In genomic region chr13:72565893-72566292, GRCh38 we compare ENCODE assay signal across 8 cellular contexts.
A peak's percentile ranks its signal among the peaks of the same experiment; 100 is the strongest.
DNase-seq lines count a peak whose midpoint lies in the region; ATAC-seq, FAIRE-seq and TF ChIP-seq lines count a peak whose summit lies in the region.

No MANE protein-coding gene starts in this region.

- CTCF ChIA-PET in GM12878 (lab: Yijun Ruan, JAX): interaction anchor here (0.7 to 2.1 kb wide), 8 partner anchors 11 to 383 kb away, joined by 3 to 10 read pairs (median 4); no protein-coding TSS in a partner anchor

- POLR2A ChIA-PET in GM12878 (lab: Charles Lee): no interaction called here

- no peaks in the 10 kb centered on the region for H3K27me3 ChIP-seq in heart left ventricle
- H3K27me3 ChIP-seq in right cardiac atrium (ENCODE audit: control insufficient read depth, insufficient read depth): no peaks in the 10 kb centered on the region
- no peaks in the 10 kb centered on the region for H3K27me3 ChIP-seq in GM12878 (replicated peaks in 1 of 2; ENCODE audit: control insufficient read depth in 2 of 2, insufficient read depth in 2 of 2, low read length in 1 of 2)

- SMC1A ChIA-PET in GM12878 (lab: Charles Lee; ENCODE audit: uncharacterized antibody, unreplicated experiment): interaction anchor here (1.0 to 1.5 kb wide), 3 partner anchors 8 to 29 kb away, joined by 3 to 7 read pairs (median 3); no protein-coding TSS in a partner anchor

- WGBS in heart left ventricle, 4 donors: 11 to 24% (median 18%) methylated on average over 1 of the region's 1 CpG
- 13% methylated on average over 1 of the region's 1 CpG for WGBS in right cardiac atrium
- WGBS in GM12878 (ENCODE audit: insufficient coverage, insufficient replicate concordance, low lambda C conversion rate, missing lambda C conversion rate): 0% methylated on average over 1 of the region's 1 CpG

- no peak for FAIRE-seq in GM12878 (lab: Jason Lieb, UNC)

- H3K27ac ChIP-seq in heart left ventricle (no peak overlapping the region), right cardiac atrium (ENCODE audit: low read length) (no peak overlapping the region), GM12878 (ENCODE audit: control insufficient read depth, insufficient read depth) (no peak overlapping the region)

- intact Hi-C loops in heart left ventricle (cut with DNase I) (no loop called here), right cardiac atrium (cut with DNase I) (no loop called here), GM12878 (cut with micrococcal nuclease; ENCODE audit: unreplicated experiment) (no loop called here)

- H3K9me3 ChIP-seq in heart left ventricle: no peaks in the 10 kb centered on the region
- no peaks in the 10 kb centered on the region for H3K9me3 ChIP-seq in right cardiac atrium (ENCODE audit: control insufficient read depth, low read length)
- no peaks in the 10 kb centered on the region for H3K9me3 ChIP-seq in GM12878 (replicated peaks; ENCODE audit: control insufficient read depth, insufficient read depth, low read length)

- TF ChIP-seq EP300 in GM12878 (IDR thresholded peaks at IDR 0.05; ENCODE audit: borderline replicate concordance in 1 of 2, control insufficient read depth in 1 of 2, low read depth in 2 of 2, low read length in 2 of 2): no peak

- no peaks in the 10 kb centered on the region for H4K20me1 ChIP-seq in GM12878 (ENCODE audit: control insufficient read depth, insufficient read depth)

- H3K4me2 ChIP-seq in GM12878 (ENCODE audit: control insufficient read depth, insufficient read depth): no peak overlapping the region

- TF ChIP-seq CTCF in heart left ventricle (IDR thresholded peaks at IDR 0.05): peak in 11 of 12 donors; percentile 9 to 64 (median 51)
- TF ChIP-seq CTCF in GM12878 (IDR thresholded peaks at IDR 0.05 in 2 of 3, conservative IDR thresholded peaks at IDR 0.05 in 1 of 3; ENCODE audit: control insufficient read depth in 2 of 3, extremely low read depth in 1 of 3, insufficient read depth in 1 of 3, low read depth in 3 of 3, low read length in 3 of 3): peak; percentile 49 to 54 (median 52); a peak in 4 of 6 replicates

- no peak overlapping the region for H2AFZ ChIP-seq in GM12878 (ENCODE audit: control insufficient read depth, low read depth, low read length)

- RAD21 ChIA-PET in GM12878 (lab: Charles Lee; ENCODE audit: unreplicated experiment): no interaction called here

- H3K9ac ChIP-seq in GM12878 (ENCODE audit: control insufficient read depth, insufficient read depth, low read length): no peak overlapping the region

- no peaks in the 10 kb centered on the region for H3K4me1 ChIP-seq in heart left ventricle
- no peaks in the 10 kb centered on the region for H3K4me1 ChIP-seq in right cardiac atrium (ENCODE audit: control insufficient read depth, insufficient read depth, low read length)
- no peaks in the 10 kb centered on the region for H3K4me1 ChIP-seq in GM12878 (ENCODE audit: control insufficient read depth, insufficient read depth, low read length)

- no peak for DNase-seq in heart left ventricle
- no peak for DNase-seq in right cardiac atrium
- peak; percentile 11 for DNase-seq in NCI-H187 treated with DMSO at 0.1 percent for 48 hours (lab: John Stamatoyannopoulos, UW)
- DNase-seq in GM12878 (ENCODE audit: low read depth, low spot score): no peak
- DNase-seq in medulla oblongata (ENCODE audit: extremely low spot score): peak; percentile 42
- DNase-seq in stimulated activated CD4-positive, alpha-beta T cell treated with anti-CD3 and anti-CD28 coated beads, Interleukin-15, amount 100 ng/mL, for 24 hours: no peak

- H3K36me3 ChIP-seq in heart left ventricle (no peaks in the 10 kb centered on the region), GM12878 (ENCODE audit: control insufficient read depth in 2 of 2, insufficient read depth in 2 of 2, low read length in 1 of 2) (no peaks in the 10 kb centered on the region)

- TF ChIP-seq POLR2A in heart left ventricle (IDR thresholded peaks at IDR 0.05) (no peak), GM12878 (IDR thresholded peaks at IDR 0.05; ENCODE audit: low read depth, low read length) (no peak)

- no peaks in the 10 kb centered on the region for H3K79me2 ChIP-seq in GM12878 (ENCODE audit: control insufficient read depth, insufficient read depth, low read length)

- no TSS peak for BruUV-seq in GM12878 (replicated peaks; lab: Mats Ljungman, UMichigan)

- in situ Hi-C loops in GM12878 (cut with MboI): no loop called here

- TF ChIP-seq RAD21 in GM12878 (IDR thresholded peaks at IDR 0.05; ENCODE audit: insufficient read depth, low read depth, low read length): peak; percentile 58

- no peak overlapping the region for H3K4me3 ChIP-seq in heart left ventricle
- no peak overlapping the region for H3K4me3 ChIP-seq in right cardiac atrium (ENCODE audit: low read length)
- H3K4me3 ChIP-seq in GM12878: no peak overlapping the region

- ATAC-seq in heart left ventricle: no peak
- no peak for ATAC-seq in right cardiac atrium
- peak; percentile 68 for ATAC-seq in GM12878
- no peak for ATAC-seq in GM18517 (IDR thresholded peaks at IDR 0.05; ENCODE audit: unreplicated experiment)
- ATAC-seq in GM21447 (IDR thresholded peaks at IDR 0.05; ENCODE audit: unreplicated experiment): no peak

TF ChIP-seq in GM12878, 131 proteins besides CTCF, POLR2A, EP300 and RAD21:
- no peak for TF ChIP-seq KAT2A (conservative IDR thresholded peaks at IDR 0.05; ENCODE audit: control insufficient read depth, low read depth, low read length)
- TF ChIP-seq ZNF687 (IDR thresholded peaks at IDR 0.05): no peak
- no peak for TF ChIP-seq STAT1 (conservative IDR thresholded peaks at IDR 0.05)
- TF ChIP-seq SREBF1 (IDR thresholded peaks at IDR 0.05; ENCODE audit: low read length): no peak
- TF ChIP-seq REST (IDR thresholded peaks at IDR 0.05; ENCODE audit: low read depth, low read length): no peak
- TF ChIP-seq RBBP5 (conservative IDR thresholded peaks at IDR 0.05): no peak
- TF ChIP-seq NR2C1 (IDR thresholded peaks at IDR 0.05): no peak
- TF ChIP-seq CHD2 (IDR thresholded peaks at IDR 0.05; ENCODE audit: borderline replicate concordance, low read depth, low read length): no peak

Comparison
In these comparisons a context has a peak if more than half of its experiments do, and no peak if none do; other contexts are left out.
1. DNase-seq: peak in NCI-H187 treated with DMSO at 0.1 percent for 48 hours (single experiment) and medulla oblongata (single experiment); none in heart left ventricle (0 of 5), right cardiac atrium (0 of 3), GM12878 (single experiment) and stimulated activated CD4-positive, alpha-beta T cell treated with anti-CD3 and anti-CD28 coated beads, Interleukin-15, amount 100 ng/mL, for 24 hours (single experiment).